Comparison of ENCODE assay signal across 10 cellular contexts in the genomic region with DNA sequence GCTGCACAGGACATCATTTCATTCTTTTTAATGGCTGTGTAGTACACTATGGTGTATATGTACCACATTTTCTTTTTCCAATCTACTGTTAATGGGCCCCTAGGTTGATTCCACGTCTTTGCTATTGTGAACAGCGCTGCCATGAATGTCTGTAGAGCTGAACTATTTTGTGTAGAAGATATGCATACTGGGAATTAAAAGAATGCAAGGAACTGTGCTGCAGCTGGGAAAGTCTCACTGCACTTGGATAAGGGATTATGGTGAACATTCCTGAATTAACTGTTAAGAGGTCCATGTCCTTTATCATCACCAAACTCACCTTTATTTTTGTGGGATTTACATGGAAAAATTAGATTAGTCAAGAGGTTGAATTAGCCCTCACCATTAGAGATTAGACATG.
"Had no signal": no experiment of that assay in that cellular context is flagged by ENCODE, and none has a peak within 500 bp of the region (broad histone marks: within the 10 kb centered on the region; RNA-seq: fewer than 3 reads in every experiment).

No MANE protein-coding gene starts in this region.

- H3K4me1 ChIP-seq: HAP-1 had no signal

- H3K4me1 Mint-ChIP-seq: IgD-negative memory B cell had no signal

- H3K4me3 Mint-ChIP-seq: HFFc6, IgD-negative memory B cell had no signal

- ATAC-seq: HCT116 had no signal

- H3K36me3 ChIP-seq: HAP-1 had no signal

- H3K9me3 ChIP-seq: HAP-1 had no signal

- H3K9me3 Mint-ChIP-seq: HFFc6, IgD-negative memory B cell had no signal

- H3K27ac Mint-ChIP-seq: HFFc6, IgD-negative memory B cell had no signal

- H3K36me3 Mint-ChIP-seq: IgD-negative memory B cell had no signal

- H3K9ac ChIP-seq: GM23248 had no signal

- FAIRE-seq: HTR-8/SVneo had no signal

- H3K27ac ChIP-seq: GM23248, HL-60 had no signal

- H3K4me3 ChIP-seq: GM23248, HAP-1 had no signal

- H2AFZ ChIP-seq: GM23248 had no signal

- DNase-seq: GM23248, GOT3, H7, HFFc6, KBM-7 had no signal
